1 cellular context compared by ENCODE assay signal in genomic region chr6:45420909-45421699, GRCh38.
TF ChIP-seq lines count a peak whose summit lies in the region.

No MANE protein-coding gene starts in this region.

TF ChIP-seq in WTC11, 78 proteins besides CTCF, POLR2A, EP300 and RAD21 (continued from another document):
- TF ChIP-seq MXD4 (CRISPR knock-in tag; IDR thresholded peaks at IDR 0.05; ENCODE audit: borderline replicate concordance) = no peak
